9 cellular contexts compared by ENCODE assay signal in the genomic region with DNA sequence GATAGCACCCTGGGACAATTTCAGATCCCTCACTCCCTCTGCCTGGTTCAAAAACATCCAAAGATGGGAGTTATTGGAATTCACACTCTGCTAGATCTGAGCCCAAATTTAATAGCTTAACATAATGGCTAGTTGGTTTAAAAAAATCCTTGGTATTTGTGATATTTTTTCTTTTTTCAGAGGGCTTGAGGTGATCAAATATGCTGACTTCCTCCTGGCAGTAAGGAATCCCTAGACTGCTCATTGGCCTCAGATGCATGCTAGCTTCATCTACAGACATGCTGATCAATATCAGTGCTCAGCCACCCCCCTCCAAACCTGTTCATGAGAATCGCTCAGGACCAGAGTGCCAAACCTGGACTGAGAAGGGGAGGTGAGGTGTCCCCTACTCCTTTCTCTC.
"Had no signal": no experiment of that assay in that cellular context is flagged by ENCODE, and none has a peak within 500 bp of the region (broad histone marks: within the 10 kb centered on the region; RNA-seq: fewer than 3 reads in every experiment).

No MANE protein-coding gene starts in this region.

- H3K4me1 Mint-ChIP-seq: GM23338, IgD-negative memory B cell had no signal

- DNase-seq: H9, HCEC 1CT, KBM-7 had no signal

- FAIRE-seq: H1, H54, HepG2 had no signal

- H2AFZ ChIP-seq: GM23338 had no signal

- H3K4me3 ChIP-seq: GM23338 had no signal

- H3K27ac ChIP-seq: HL-60 had no signal

- H3K4me3 Mint-ChIP-seq: GM23338, H9, IgD-negative memory B cell had no signal

- H3K27me3 Mint-ChIP-seq: IgD-negative memory B cell had no signal

- H3K27ac Mint-ChIP-seq: H9, IgD-negative memory B cell had no signal

- H3K4me2 ChIP-seq: GM23338 had no signal
